ENCODE assay signal across 18 cellular contexts in the genomic region with DNA sequence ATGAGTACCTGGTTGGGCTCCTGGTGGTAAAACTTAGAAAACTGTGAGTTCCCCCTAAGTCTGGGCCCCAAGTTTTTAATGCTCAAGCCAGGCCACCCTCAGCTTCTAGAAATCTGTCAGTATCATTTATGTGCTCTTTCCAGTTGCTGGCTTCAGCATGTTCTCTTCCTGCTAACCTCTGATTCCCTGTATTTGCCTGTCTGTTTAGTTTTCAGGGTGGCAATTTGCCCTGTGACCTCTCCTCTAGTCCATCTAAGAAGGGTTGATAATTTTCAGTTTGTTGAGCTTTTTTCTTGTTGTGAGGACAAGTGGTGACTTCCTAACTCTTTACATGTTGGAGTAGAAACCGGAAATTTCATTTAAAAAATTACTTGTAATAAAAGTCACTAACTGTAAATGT. TPM values are rescaled to one million over a fixed set of nuclear protein-coding genes. Genes with fewer than 3 reads are reported as not detected.
DNase-seq lines count a peak whose midpoint lies in the region; ATAC-seq and TF ChIP-seq lines count a peak whose summit lies in the region.
"Had no signal": no experiment of that assay in that cellular context is flagged by ENCODE, and none has a peak within 500 bp of the region (broad histone marks: within the 10 kb centered on the region; RNA-seq: fewer than 3 reads in every experiment).

No MANE protein-coding gene starts in this region.

- H3K4me3 Mint-ChIP-seq in GM23338 = no peak overlapping the region
- H3K4me3 Mint-ChIP-seq in nephron progenitor cell = no peak overlapping the region
- H3K4me3 Mint-ChIP-seq: CD4-positive, alpha-beta memory T cell had no signal

- TF ChIP-seq CTCF in GM23338 (conservative IDR thresholded peaks at IDR 0.05; ENCODE audit: low read depth in 2 of 2) (no peak), PC-9 (conservative IDR thresholded peaks at IDR 0.05) (no peak), hepatocyte (IDR thresholded peaks at IDR 0.05; ENCODE audit: poor library complexity) (no peak), nephron progenitor cell (IDR thresholded peaks at IDR 0.05) (no peak)

- WGBS in hepatocyte (ENCODE audit: low lambda C conversion rate, missing lambda C conversion rate) = 70% methylated on average over 1 of the region's 1 CpG

- no peak for ATAC-seq in GM23338
- ATAC-seq in HG03159 (IDR thresholded peaks at IDR 0.05; ENCODE audit: unreplicated experiment) = no peak

- DNase-seq in GM23338 (ENCODE audit: low spot score) (no peak), PC-9 (no peak), hepatocyte (ENCODE audit: low spot score) (no peak), nephron progenitor cell (no peak), NCI-H2029 treated with DMSO at 0.1 percent for 48 hours (lab: John Stamatoyannopoulos, UW) (no peak), HK-2 (ENCODE audit: unreplicated experiment) (no peak), islet precursor cell (no peak)
- DNase-seq: C1 segment of cervical spinal cord; Calu3; CD4-positive, alpha-beta memory T cell; COR-L47; DMS53; DMS79 treated with DMSO at 0.1 percent for 48 hours; GF-D8; H7; HCEC 1CT had no signal

- H3K36me3 Mint-ChIP-seq in GM23338 (ENCODE audit: low read depth) = no peaks in the 10 kb centered on the region
- no peaks in the 10 kb centered on the region for H3K36me3 Mint-ChIP-seq in nephron progenitor cell (ENCODE audit: low read depth)
- H3K36me3 Mint-ChIP-seq: CD4-positive, alpha-beta memory T cell had no signal

- intact Hi-C loops in PC-9 (cut with micrococcal nuclease; ENCODE audit: unreplicated experiment) = loop anchor here (10.0 kb wide), 1 partner anchor 245 kb away; a partner anchor contains a TSS

- no peak overlapping the region for H3K4me3 ChIP-seq in GM23338
- no peak overlapping the region for H3K4me3 ChIP-seq in PC-9
- H3K4me3 ChIP-seq in hepatocyte = no peak overlapping the region

- H3K27me3 Mint-ChIP-seq in GM23338 (ENCODE audit: insufficient read depth, low read depth, poor library complexity) = peaks cover 3% of the 10 kb centered on the region
- peaks cover 10% of the 10 kb centered on the region for H3K27me3 Mint-ChIP-seq in nephron progenitor cell (ENCODE audit: low read depth, poor library complexity)

- H3K4me1 Mint-ChIP-seq in GM23338 (peaks cover 4% of the 10 kb centered on the region), nephron progenitor cell (peaks cover 23% of the 10 kb centered on the region)

- H3F3A ChIP-seq in GM23338 (replicated peaks; ENCODE audit: low read depth) (no peaks in the 10 kb centered on the region), PC-9 (ENCODE audit: insufficient read depth, low read depth) (no peaks in the 10 kb centered on the region; the same call in 1 of the 2 replicates)

- H3K27ac ChIP-seq in GM23338 (ENCODE audit: low read depth) (no peak overlapping the region), PC-9 (no peak overlapping the region), hepatocyte (no peak overlapping the region)

- H4K20me1 ChIP-seq in GM23338 (replicated peaks; ENCODE audit: insufficient read depth) = no peaks in the 10 kb centered on the region; the same call in 1 of the 2 replicates
- H4K20me1 ChIP-seq in PC-9 (ENCODE audit: insufficient read depth) = no peaks in the 10 kb centered on the region
- no peaks in the 10 kb centered on the region for H4K20me1 ChIP-seq in hepatocyte (ENCODE audit: insufficient read depth, poor library complexity, severe bottlenecking)

- H3K36me3 ChIP-seq in GM23338 (ENCODE audit: insufficient read depth) (no peaks in the 10 kb centered on the region), PC-9 (ENCODE audit: low read depth) (no peaks in the 10 kb centered on the region), hepatocyte (replicated peaks; ENCODE audit: insufficient read depth, low read depth) (no peaks in the 10 kb centered on the region)

- CTCF ChIA-PET in PC-9 (lab: Charles Lee) = no interaction called here

- POLR2A ChIA-PET in PC-9 (lab: Charles Lee; ENCODE audit: unreplicated experiment) = no interaction called here

- H3K9me3 Mint-ChIP-seq in GM23338 (no peaks in the 10 kb centered on the region), nephron progenitor cell (no peaks in the 10 kb centered on the region)
- H3K9me3 Mint-ChIP-seq: CD4-positive, alpha-beta memory T cell had no signal

- no peak overlapping the region for H3K4me2 ChIP-seq in GM23338
- no peak overlapping the region for H3K4me2 ChIP-seq in PC-9
- no peak overlapping the region for H3K4me2 ChIP-seq in hepatocyte

- no TSS peak for BruUV-seq in PC-9 (replicated peaks; lab: Mats Ljungman, UMichigan)

- H3K27ac Mint-ChIP-seq in GM23338 (no peak overlapping the region), nephron progenitor cell (peak overlapping the region; percentile 46)
- H3K27ac Mint-ChIP-seq: CD4-positive, alpha-beta memory T cell had no signal

- no peaks in the 10 kb centered on the region; the same call in 1 of the 2 replicates for H3K4me1 ChIP-seq in GM23338 (ENCODE audit: insufficient read depth)
- peaks cover 7% of the 10 kb centered on the region; the same call in 1 of the 2 replicates for H3K4me1 ChIP-seq in PC-9 (replicated peaks; ENCODE audit: insufficient read depth)
- peaks cover 8% of the 10 kb centered on the region for H3K4me1 ChIP-seq in hepatocyte (ENCODE audit: insufficient read depth)

- H3K79me2 ChIP-seq in GM23338 (replicated peaks; ENCODE audit: insufficient read depth) (no peaks in the 10 kb centered on the region), PC-9 (ENCODE audit: low read depth) (no peaks in the 10 kb centered on the region), hepatocyte (no peaks in the 10 kb centered on the region)

- H3K9me3 ChIP-seq in PC-9 (ENCODE audit: insufficient read depth, low read depth) (no peaks in the 10 kb centered on the region), hepatocyte (ENCODE audit: low read depth) (no peaks in the 10 kb centered on the region)

- no peaks in the 10 kb centered on the region for H3K9me2 ChIP-seq in GM23338 (ENCODE audit: insufficient read depth)
- H3K9me2 ChIP-seq in PC-9 (ENCODE audit: insufficient read depth) = no peaks in the 10 kb centered on the region
- no peaks in the 10 kb centered on the region for H3K9me2 ChIP-seq in hepatocyte (replicated peaks; ENCODE audit: insufficient read depth)

- H2AFZ ChIP-seq in GM23338 (0 out of 2 replicates have a peak overlapping the region, but pooled peaks have one; percentile 20), PC-9 (peak overlapping the region; percentile 4; the same call in 1 of the 2 replicates), hepatocyte (peak overlapping the region; percentile 37)

- H3K27me3 ChIP-seq in GM23338 (ENCODE audit: insufficient read depth) = no peaks in the 10 kb centered on the region
- no peaks in the 10 kb centered on the region for H3K27me3 ChIP-seq in PC-9 (ENCODE audit: insufficient read depth, low read depth)
- no peaks in the 10 kb centered on the region for H3K27me3 ChIP-seq in hepatocyte

TF ChIP-seq in GM23338, 12 proteins besides CTCF, POLR2A, EP300 and RAD21 (continues in another document):
- TF ChIP-seq ZNF331 (CRISPR knock-in tag; IDR thresholded peaks at IDR 0.05; ENCODE audit: low read depth) = no peak

RNA-seq across cellular contexts. Expression of a gene that starts 16.0 kb away (rescaled TPM):
- total RNA-seq in GM23338 (2014; rRNA removed; shearing (Covaris generic)) = 25.6 and 35.9 TPM in 2 replicates
- polyA plus RNA-seq in GM23338 (2016; fragmentation: Nextera tagmentation; extraction: Ambion mirVana) = 634 and 677 TPM in 2 replicates
- 966 and 1,436 TPM in 2 replicates for total RNA-seq in PC-9 (2021)
- total RNA-seq in hepatocyte = 408 and 485 TPM in 2 replicates
- 3,367 and 3,493 TPM in 2 replicates for polyA plus RNA-seq in hepatocyte
- total RNA-seq: G401 had no signal

RNA-seq across cellular contexts. Expression of a gene that starts 27.1 kb away (rescaled TPM):
- 73.1 and 78.6 TPM in 2 replicates for total RNA-seq in GM23338 (2014; rRNA removed; shearing (Covaris generic))
- polyA plus RNA-seq in GM23338 (2016; fragmentation: Nextera tagmentation; extraction: Ambion mirVana) (596 and 668 TPM in 2 replicates), hepatocyte (1,491 and 1,531 TPM in 2 replicates)
- total RNA-seq in PC-9 (2021) (578 and 868 TPM in 2 replicates), hepatocyte (258 and 295 TPM in 2 replicates)
- total RNA-seq: G401 had no signal

Comparison
In these comparisons a context has a peak if more than half of its experiments do, and no peak if none do; other contexts are left out.
1. RNA of a gene that starts 16.0 kb away (total RNA-seq): 966 to 1,436 TPM in PC-9 and 408 to 485 TPM in hepatocyte; 25.6 to 35.9 TPM in GM23338; every median in the first group is over 10 times any median in the second.
2. Peak in every context shown above with its lines, with median percentiles within 50 percentile points of each other: H2AFZ ChIP-seq.